In the genomic region with DNA sequence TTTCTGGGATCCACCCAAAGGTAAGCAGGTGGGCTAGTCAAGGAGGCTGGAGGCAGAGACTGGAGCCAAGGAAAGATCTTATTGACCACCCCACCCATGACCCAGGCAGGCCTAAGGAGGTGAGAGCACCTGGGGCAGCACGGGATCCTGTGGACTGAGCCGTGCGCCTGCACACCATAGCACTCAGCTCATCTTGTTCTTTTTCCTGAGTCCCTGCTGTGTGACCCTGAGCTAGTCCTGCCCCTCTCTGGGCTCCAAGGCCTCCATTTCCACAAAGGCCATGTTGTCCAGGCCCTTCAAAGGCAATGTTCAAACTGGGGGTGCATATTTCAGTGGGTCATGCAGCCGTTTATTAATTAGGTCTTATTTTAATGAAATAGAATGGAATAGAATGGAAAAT, we compare ENCODE assay signal across 18 cellular contexts. TPM values are rescaled to one million over a fixed set of nuclear protein-coding genes. Genes with fewer than 3 reads are reported as not detected.
DNase-seq lines count a peak whose midpoint lies in the region; ATAC-seq, FAIRE-seq and TF ChIP-seq lines count a peak whose summit lies in the region.
"Had no signal": no experiment of that assay in that cellular context is flagged by ENCODE, and none has a peak within 500 bp of the region (broad histone marks: within the 10 kb centered on the region; RNA-seq: fewer than 3 reads in every experiment).

No MANE protein-coding gene starts in this region.

- no peak for DNase-seq in IMR-90
- DNase-seq in pancreas: peak in 1 of 6 donors; percentile 33
- DNase-seq in activated CD4-positive, alpha-beta memory T cell treated with anti-CD3 and anti-CD28 coated beads for 36 hours: no peak
- DNase-seq in NCI-H1048 (lab: John Stamatoyannopoulos, UW): no peak
- no peak for DNase-seq in lower lobe of right lung
- DNase-seq: 8988T; Calu3; CD8-positive, alpha-beta T cell; DMS79 treated with DMSO at 0.1 percent for 48 hours; GOT3 had no signal

- no peak overlapping the region for H2AK5ac ChIP-seq in IMR-90 (ENCODE audit: low read depth, low read length)

- H3K27me3 ChIP-seq in BLaER1 (no peaks in the 10 kb centered on the region; the same call in 1 of the 2 replicates), IMR-90 (ENCODE audit: control insufficient read depth, insufficient read depth, low read length) (peaks cover 36% of the 10 kb centered on the region), endocrine pancreas (ENCODE audit: control insufficient read depth, insufficient read depth, low read length) (no peaks in the 10 kb centered on the region), pancreas (no peaks in the 10 kb centered on the region), lower lobe of right lung (ENCODE audit: low read depth) (peaks cover 6% of the 10 kb centered on the region)

- no peak overlapping the region for H2BK20ac ChIP-seq in IMR-90 (ENCODE audit: low read depth, low read length)

- H2BK120ac ChIP-seq in IMR-90 (ENCODE audit: low read depth, low read length): no peak overlapping the region

- H4K8ac ChIP-seq in IMR-90 (ENCODE audit: low read depth in 2 of 2, low read length in 2 of 2): no peak overlapping the region

- no peak for TF ChIP-seq RAD21 in IMR-90 (IDR thresholded peaks at IDR 0.05; ENCODE audit: low read length)

- H2AK9ac ChIP-seq in IMR-90 (replicated peaks; ENCODE audit: low read depth, low read length, poor library complexity): peak overlapping the region; percentile 66

- H3K4me3 ChIP-seq in BLaER1: no peak overlapping the region
- no peak overlapping the region for H3K4me3 ChIP-seq in IMR-90 (ENCODE audit: insufficient read depth, low read depth, low read length)
- no peak overlapping the region for H3K4me3 ChIP-seq in endocrine pancreas (ENCODE audit: control insufficient read depth, insufficient read depth, low read length)
- no peak overlapping the region for H3K4me3 ChIP-seq in pancreas
- H3K4me3 ChIP-seq in lower lobe of right lung: no peak overlapping the region
- H3K4me3 ChIP-seq: BLaER1 treated with 17β-estradiol and CSF1 and Interleukin-3, amounts not matched to agents 10 nM and 100 nM; GM12878 had no signal

- H4K91ac ChIP-seq in IMR-90 (ENCODE audit: insufficient read depth, low read depth, low read length): no peak overlapping the region

- FAIRE-seq in pancreas (lab: Jason Lieb, UNC): no peak
- FAIRE-seq: GM12878, HTR-8/SVneo had no signal

- H3K4me3 Mint-ChIP-seq in activated CD4-positive, alpha-beta memory T cell treated with anti-CD3 and anti-CD28 coated beads for 36 hours: no peak overlapping the region
- H3K4me3 Mint-ChIP-seq: CD8-positive, alpha-beta T cell had no signal

- no peak overlapping the region for H3K27ac Mint-ChIP-seq in activated CD4-positive, alpha-beta memory T cell treated with anti-CD3 and anti-CD28 coated beads for 36 hours
- H3K27ac Mint-ChIP-seq: CD8-positive, alpha-beta T cell had no signal

- no peaks in the 10 kb centered on the region for H3K9me3 ChIP-seq in BLaER1
- H3K9me3 ChIP-seq in IMR-90 (ENCODE audit: control insufficient read depth, insufficient read depth, low read length): no peaks in the 10 kb centered on the region
- no peaks in the 10 kb centered on the region for H3K9me3 ChIP-seq in endocrine pancreas (ENCODE audit: control insufficient read depth, low read length)
- no peaks in the 10 kb centered on the region for H3K9me3 ChIP-seq in pancreas
- H3K9me3 ChIP-seq in lower lobe of right lung: no peaks in the 10 kb centered on the region
- H3K9me3 ChIP-seq: BLaER1 treated with 17β-estradiol and CSF1 and Interleukin-3, amounts not matched to agents 10 nM and 100 nM had no signal

- CTCF ChIA-PET in IMR-90 (lab: Yijun Ruan, JAX): no interaction called here
- CTCF ChIA-PET in activated CD4-positive, alpha-beta memory T cell treated with anti-CD3 and anti-CD28 coated beads for 36 hours (lab: Charles Lee): interaction anchor here (1.7 kb wide), 1 partner anchor 12 kb away, joined by 6 read pairs; no protein-coding TSS in a partner anchor

- intact Hi-C loops in IMR-90 (cut with micrococcal nuclease): no loop called here
- intact Hi-C loops in pancreas (cut with DNase I): no loop called here
- intact Hi-C loops in activated CD4-positive, alpha-beta memory T cell treated with anti-CD3 and anti-CD28 coated beads for 36 hours (cut with micrococcal nuclease): no loop called here
- intact Hi-C loops in lower lobe of right lung (cut with DNase I): no loop called here

- H3K79me1 ChIP-seq in IMR-90 (ENCODE audit: low read depth in 1 of 2, low read length in 2 of 2): no peaks in the 10 kb centered on the region

- no peak overlapping the region for H3K27ac ChIP-seq in BLaER1
- H3K27ac ChIP-seq in IMR-90 (ENCODE audit: insufficient read depth, low read length): no peak overlapping the region
- peak overlapping the region in 3 of 4 donors; percentile 67 to 79 (median 77) for H3K27ac ChIP-seq in pancreas
- no peak overlapping the region for H3K27ac ChIP-seq in lower lobe of right lung

- dilution Hi-C loops in IMR-90 (cut with HindIII; ENCODE audit: low sequenced_read_pairs, unreplicated experiment): no loop called here

- WGBS in IMR-90 (ENCODE audit: extremely low coverage in 2 of 2, insufficient read length in 1 of 2), 2 experiments: no CpG with 5 or more reads among the region's 4 CpGs
- WGBS in pancreas, 2 donors: 78 to 83% methylated on average over 4 of the region's 4 CpGs

- H3K18ac ChIP-seq in IMR-90 (ENCODE audit: low read depth, low read length): no peak overlapping the region

- no peaks in the 10 kb centered on the region for H4K20me1 ChIP-seq in BLaER1
- no peaks in the 10 kb centered on the region; the same call in 1 of the 2 replicates for H4K20me1 ChIP-seq in IMR-90 (ENCODE audit: insufficient read depth, low read length)

- no peaks in the 10 kb centered on the region for H3K36me3 Mint-ChIP-seq in activated CD4-positive, alpha-beta memory T cell treated with anti-CD3 and anti-CD28 coated beads for 36 hours
- H3K36me3 Mint-ChIP-seq: CD8-positive, alpha-beta T cell had no signal

- no peaks in the 10 kb centered on the region for H3K9me3 Mint-ChIP-seq in activated CD4-positive, alpha-beta memory T cell treated with anti-CD3 and anti-CD28 coated beads for 36 hours
- H3K9me3 Mint-ChIP-seq: CD8-positive, alpha-beta T cell had no signal

- H3K56ac ChIP-seq in IMR-90 (ENCODE audit: extremely low read depth, insufficient read depth, low read length): no peak overlapping the region

- no peaks in the 10 kb centered on the region for H3K27me3 Mint-ChIP-seq in activated CD4-positive, alpha-beta memory T cell treated with anti-CD3 and anti-CD28 coated beads for 36 hours

- H3K14ac ChIP-seq in IMR-90 (replicated peaks; ENCODE audit: low read depth, low read length): no peak overlapping the region

- POLR2A ChIA-PET in IMR-90 (lab: Charles Lee; ENCODE audit: unreplicated experiment): no interaction called here
- POLR2A ChIA-PET in activated CD4-positive, alpha-beta memory T cell treated with anti-CD3 and anti-CD28 coated beads for 36 hours (lab: Charles Lee): interaction anchor here (0.6 kb wide), 1 partner anchor 55 kb away, joined by 4 read pairs; no protein-coding TSS in a partner anchor

- H2BK5ac ChIP-seq in IMR-90 (ENCODE audit: low read depth, low read length, poor library complexity, severe bottlenecking): no peak overlapping the region

- no peak overlapping the region for H3K23ac ChIP-seq in IMR-90 (ENCODE audit: low read depth, low read length)

- no peak for TF ChIP-seq POLR2A in IMR-90 (IDR thresholded peaks at IDR 0.05; ENCODE audit: low read depth, low read length)

- no peaks in the 10 kb centered on the region for H3K36me3 ChIP-seq in BLaER1
- no peaks in the 10 kb centered on the region for H3K36me3 ChIP-seq in IMR-90 (ENCODE audit: control insufficient read depth, insufficient read depth, low read length)
- H3K36me3 ChIP-seq in endocrine pancreas (ENCODE audit: control insufficient read depth, insufficient read depth, low read length): no peaks in the 10 kb centered on the region
- H3K36me3 ChIP-seq in pancreas: no peaks in the 10 kb centered on the region
- no peaks in the 10 kb centered on the region for H3K36me3 ChIP-seq in lower lobe of right lung
- H3K36me3 ChIP-seq: BLaER1 treated with 17β-estradiol and CSF1 and Interleukin-3, amounts not matched to agents 10 nM and 100 nM had no signal

- ATAC-seq in IMR-90 (ENCODE audit: low read depth) (no peak), pancreas (no peak), lower lobe of right lung (no peak)
- ATAC-seq: CD8-positive, alpha-beta T cell; HCT116 had no signal

- in situ Hi-C loops in IMR-90 (cut with MboI; ENCODE audit: low sequenced_read_pairs): no loop called here

- no TSS peak for BruUV-seq in IMR-90 (replicated peaks; lab: Mats Ljungman, UMichigan)

- H3K4me2 ChIP-seq in BLaER1 (peak overlapping the region; percentile 96; the same call in 1 of the 2 replicates), IMR-90 (ENCODE audit: low read depth, low read length) (no peak overlapping the region)

- no peak overlapping the region for H2AFZ ChIP-seq in IMR-90 (replicated peaks; ENCODE audit: low read length, poor library complexity)

- peaks cover 73% of the 10 kb centered on the region for H3K4me1 ChIP-seq in BLaER1
- peaks cover 4% of the 10 kb centered on the region; the same call in 1 of the 2 replicates for H3K4me1 ChIP-seq in IMR-90 (ENCODE audit: control insufficient read depth, insufficient read depth, low read length)
- H3K4me1 ChIP-seq in endocrine pancreas (ENCODE audit: control insufficient read depth, insufficient read depth, low read length): no peaks in the 10 kb centered on the region
- H3K4me1 ChIP-seq in pancreas: peaks cover 20 to 26% (median 25%) of the 10 kb centered on the region in 3 donors
- no peaks in the 10 kb centered on the region for H3K4me1 ChIP-seq in lower lobe of right lung

- peaks cover 15% of the 10 kb centered on the region for H3K4me1 Mint-ChIP-seq in activated CD4-positive, alpha-beta memory T cell treated with anti-CD3 and anti-CD28 coated beads for 36 hours (ENCODE audit: low read depth)

- no peak overlapping the region for H2BK15ac ChIP-seq in IMR-90 (ENCODE audit: low read depth, low read length)

- no peak overlapping the region for H4K5ac ChIP-seq in IMR-90 (ENCODE audit: low read depth, low read length)

- no peak overlapping the region for H3K4ac ChIP-seq in IMR-90 (ENCODE audit: low read depth, low read length)

- H3K9me1 ChIP-seq in IMR-90 (ENCODE audit: insufficient read depth, low read length): no peaks in the 10 kb centered on the region

- H3K9ac ChIP-seq in BLaER1 (no peak overlapping the region), IMR-90 (ENCODE audit: low read depth, low read length) (no peak overlapping the region), endocrine pancreas (ENCODE audit: control insufficient read depth, insufficient read depth, low read length) (peak overlapping the region; percentile 10)

- TF ChIP-seq CTCF in IMR-90 (conservative IDR thresholded peaks at IDR 0.05; ENCODE audit: low read depth, low read length) (no peak), pancreas (IDR thresholded peaks at IDR 0.05) (no peak), lower lobe of right lung (IDR thresholded peaks at IDR 0.05) (no peak)

RNA-seq across cellular contexts. Expression of a gene that starts 7.2 kb away (rescaled TPM):
- total RNA-seq in IMR-90 (2012; rRNA removed): 0.18 and 0.28 TPM in 2 replicates
- 0.56 and 1.0 TPM in 2 replicates for polyA plus RNA-seq in IMR-90 (2012; rRNA removed)
- polyA plus RNA-seq in IMR-90 (2012; cell fraction: cytosol; rRNA removed): 0.57 and 1.4 TPM in 2 replicates
- polyA plus RNA-seq in IMR-90 (2012; cell fraction: nucleus; rRNA removed; ENCODE audit: low replicate concordance): 0.32 and 0.89 TPM in 2 replicates
- total RNA-seq in pancreas: 1 to 10 TPM in 3 of 6 donors, under 1 TPM in 3; 0.31 to 1.9 (median 1.2) TPM
- 10 to 100 TPM in 1 of 2 donors, 1 to 10 TPM in 1; 5.9 to 13.5 TPM for polyA plus RNA-seq in pancreas
- total RNA-seq in activated CD4-positive, alpha-beta memory T cell treated with anti-CD3 and anti-CD28 coated beads for 36 hours: under 1 TPM in 1 of 2 experiments, not detected in 1; 0.33 TPM
- not detected for total RNA-seq in lower lobe of right lung
- total RNA-seq: CD8-positive, alpha-beta T cell; GM12878 had no signal

RNA-seq across cellular contexts. Expression of a gene that starts 22.7 kb away (rescaled TPM):
- total RNA-seq in IMR-90 (2012; rRNA removed) (not detected in 2 replicates), pancreas (1 to 10 TPM in 1 of 6 donors, under 1 TPM in 5; 0.54 to 1.6 (median 0.74) TPM), lower lobe of right lung (0.18 TPM)
- polyA plus RNA-seq in IMR-90 (2012; rRNA removed) (0.09 and 0.11 TPM in 2 replicates), pancreas (1 to 10 TPM; 1.5 to 1.7 TPM)
- 0.14 and 0.41 TPM in 2 replicates for polyA plus RNA-seq in IMR-90 (2012; cell fraction: cytosol; rRNA removed)
- polyA plus RNA-seq in IMR-90 (2012; cell fraction: nucleus; rRNA removed; ENCODE audit: low replicate concordance): 0.70 and 0.76 TPM in 2 replicates
- not detected for total RNA-seq in activated CD4-positive, alpha-beta memory T cell treated with anti-CD3 and anti-CD28 coated beads for 36 hours
- total RNA-seq: Calu3; CD8-positive, alpha-beta T cell; GM12878 had no signal

RNA-seq across cellular contexts. Expression of a gene that starts 44.4 kb away (rescaled TPM):
- total RNA-seq in IMR-90 (2012; rRNA removed): not detected in 2 replicates
- polyA plus RNA-seq in IMR-90 (2012; rRNA removed): 0.05 TPM in 1 of 2 replicates, not detected in the other
- polyA plus RNA-seq in IMR-90 (2012; cell fraction: cytosol; rRNA removed): 0.07 and 0.16 TPM in 2 replicates
- 0.76 and 1.0 TPM in 2 replicates for polyA plus RNA-seq in IMR-90 (2012; cell fraction: nucleus; rRNA removed; ENCODE audit: low replicate concordance)
- 1 to 10 TPM in 3 of 6 donors, under 1 TPM in 3; 0.67 to 2.9 (median 1.2) TPM for total RNA-seq in pancreas
- 1 to 10 TPM; 5.4 to 9.3 TPM for polyA plus RNA-seq in pancreas
- not detected for total RNA-seq in activated CD4-positive, alpha-beta memory T cell treated with anti-CD3 and anti-CD28 coated beads for 36 hours
- 0.65 TPM for total RNA-seq in lower lobe of right lung
- total RNA-seq: A673; Calu3; CD8-positive, alpha-beta T cell; GM12878 had no signal
- polyA plus RNA-seq: AG04450 had no signal

RNA-seq across cellular contexts. Expression of a gene that starts 48.4 kb away (rescaled TPM):
- total RNA-seq in IMR-90 (2012; rRNA removed) (0.54 and 0.56 TPM in 2 replicates), pancreas (1 to 10 TPM in 3 of 6 donors, under 1 TPM in 3; 0.65 to 4.8 (median 1.3) TPM), lower lobe of right lung (4.9 TPM)
- polyA plus RNA-seq in IMR-90 (2012; rRNA removed) (3.0 and 4.3 TPM in 2 replicates), pancreas (10 to 100 TPM in 1 of 2 donors, 1 to 10 TPM in 1; 4.1 to 10.9 TPM)
- 2.7 and 5.1 TPM in 2 replicates for polyA plus RNA-seq in IMR-90 (2012; cell fraction: cytosol; rRNA removed)
- polyA plus RNA-seq in IMR-90 (2012; cell fraction: nucleus; rRNA removed; ENCODE audit: low replicate concordance): 3.0 and 6.7 TPM in 2 replicates
- not detected for total RNA-seq in activated CD4-positive, alpha-beta memory T cell treated with anti-CD3 and anti-CD28 coated beads for 36 hours
- total RNA-seq: A673; Calu3; CD8-positive, alpha-beta T cell; GM12878 had no signal

Comparison
In these comparisons a context has a peak if more than half of its experiments do, and no peak if none do; other contexts are left out.
1. H3K27ac ChIP-seq: peak in pancreas (3 of 4); none in BLaER1 (single experiment), IMR-90 (single experiment) and lower lobe of right lung (single experiment).